Comparison of ENCODE assay signal across 29 cellular contexts in the genomic region with DNA sequence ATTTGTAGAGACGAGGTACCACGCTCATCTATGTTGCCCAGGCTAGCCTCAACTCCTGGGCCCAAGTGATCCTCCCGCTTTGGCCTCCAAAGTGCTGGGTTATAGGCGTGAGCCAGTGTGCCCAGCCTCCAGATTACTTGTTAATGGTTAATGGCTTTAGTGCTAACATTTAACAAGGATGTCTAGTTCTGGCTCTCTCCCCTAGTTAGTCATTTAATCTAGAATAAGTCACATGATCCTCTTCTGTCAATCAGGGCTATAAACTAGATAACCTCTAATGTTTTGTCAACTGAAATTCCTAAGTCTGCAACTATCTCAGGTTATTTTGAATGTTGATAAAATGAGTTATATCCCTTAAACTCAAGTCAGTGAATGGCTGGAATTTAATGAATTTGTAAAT. TPM values are rescaled to one million over a fixed set of nuclear protein-coding genes. Genes with fewer than 3 reads are reported as not detected.
"Had no signal": no experiment of that assay in that cellular context is flagged by ENCODE, and none has a peak within 500 bp of the region (broad histone marks: within the 10 kb centered on the region; RNA-seq: fewer than 3 reads in every experiment).

No MANE protein-coding gene starts in this region.

- DNase-seq: activated B cell treated with CpG ODN at 0.5 μM for 24 hours; activated CD4-positive, alpha-beta T cell treated with anti-CD3 and anti-CD28 coated beads, Interleukin-2, amount 50 U/mL, for 1 hour; activated CD8-positive, alpha-beta memory T cell treated with anti-CD3 and anti-CD28 coated beads, Interleukin-2, amount 10 ng/mL, durations not matched to agents 7 days and 5 days; activated CD8-positive, alpha-beta T cell treated with anti-CD3 and anti-CD28 coated beads for 36 hours; activated naive CD4-positive, alpha-beta T cell; activated T-cell treated with anti-CD3 and anti-CD28 coated beads, Interleukin-2, amount 50 U/mL, for 48 hours; anterior cingulate cortex; dermis blood vessel endothelial cell; effector CD4-positive, alpha-beta T cell; foreskin keratinocyte; heart right ventricle; mammary epithelial cell; naive B cell; nucleus accumbens; pancreas; sigmoid colon; stimulated activated CD4-positive, alpha-beta T cell treated with anti-CD3 and anti-CD28 coated beads, Interleukin-15, amount 100 ng/mL, for 24 hours; stimulated activated CD4-positive, alpha-beta T cell treated with anti-CD3 and anti-CD28 coated beads, Interleukin-2, amount 100 ng/mL, for 24 hours; stimulated activated naive CD4-positive, alpha-beta T cell treated with Interleukin-2 at 50 U/mL for 16 hours; T-helper 1 cell; trophoblast cell had no signal

- H3K27ac Mint-ChIP-seq: activated B cell treated with CpG ODN at 0.5 μM for 24 hours; activated CD8-positive, alpha-beta memory T cell treated with anti-CD3 and anti-CD28 coated beads, Interleukin-2, amount 10 ng/mL, durations not matched to agents 7 days and 5 days; activated CD8-positive, alpha-beta T cell treated with anti-CD3 and anti-CD28 coated beads for 36 hours; T-helper 2 cell treated with Interferon-gamma antibody and Interleukin-4, amounts not matched to agents 5 μg/mL and 100 μg/mL, for 36 hours had no signal

- H3K27ac ChIP-seq: esophagus muscularis mucosa, foreskin keratinocyte, heart right ventricle, pancreas, prostate gland, sigmoid colon, thoracic aorta had no signal

- H3K4me3 ChIP-seq: esophagus muscularis mucosa, heart right ventricle, pancreas, prostate gland, sigmoid colon, smooth muscle cell, thoracic aorta had no signal

- H3K4me3 Mint-ChIP-seq: activated B cell treated with CpG ODN at 0.5 μM for 24 hours; activated CD8-positive, alpha-beta memory T cell treated with anti-CD3 and anti-CD28 coated beads, Interleukin-2, amount 10 ng/mL, durations not matched to agents 7 days and 5 days; activated CD8-positive, alpha-beta T cell treated with anti-CD3 and anti-CD28 coated beads for 36 hours; central memory CD8-positive, alpha-beta T cell; naive B cell; neural crest cell; T-helper 2 cell treated with Interferon-gamma antibody and Interleukin-4, amounts not matched to agents 5 μg/mL and 100 μg/mL, for 36 hours had no signal

- H3K36me3 ChIP-seq: pancreas, prostate gland had no signal

- H3K9me3 ChIP-seq: esophagus muscularis mucosa, heart right ventricle, pancreas, prostate gland, sigmoid colon, thoracic aorta had no signal

- H3K4me1 ChIP-seq: esophagus muscularis mucosa, foreskin keratinocyte, heart right ventricle, prostate gland, sigmoid colon had no signal

- H3K27me3 Mint-ChIP-seq: activated B cell treated with CpG ODN at 0.5 μM for 24 hours; activated CD8-positive, alpha-beta memory T cell treated with anti-CD3 and anti-CD28 coated beads, Interleukin-2, amount 10 ng/mL, durations not matched to agents 7 days and 5 days; activated CD8-positive, alpha-beta T cell treated with anti-CD3 and anti-CD28 coated beads for 36 hours; central memory CD8-positive, alpha-beta T cell; naive B cell had no signal

- H3K4me1 Mint-ChIP-seq: central memory CD8-positive, alpha-beta T cell; neural crest cell had no signal

- H3K36me3 Mint-ChIP-seq: activated naive CD4-positive, alpha-beta T cell treated with anti-CD3 and anti-CD28 coated beads, Interleukin-2, amount 50 U/mL, for 72 hours had no signal

- H3K9me3 Mint-ChIP-seq: activated B cell treated with CpG ODN at 0.5 μM for 24 hours; activated CD8-positive, alpha-beta T cell treated with anti-CD3 and anti-CD28 coated beads for 36 hours; activated naive CD4-positive, alpha-beta T cell treated with anti-CD3 and anti-CD28 coated beads, Interleukin-2, amount 50 U/mL, for 72 hours; central memory CD8-positive, alpha-beta T cell; naive B cell; neural crest cell; T-helper 2 cell treated with Interferon-gamma antibody and Interleukin-4, amounts not matched to agents 5 μg/mL and 100 μg/mL, for 36 hours had no signal

- H3K27me3 ChIP-seq: esophagus muscularis mucosa, foreskin keratinocyte, heart right ventricle, pancreas, sigmoid colon had no signal

- ATAC-seq: activated CD8-positive, alpha-beta memory T cell treated with anti-CD3 and anti-CD28 coated beads, Interleukin-2, amount 10 ng/mL, durations not matched to agents 7 days and 5 days; activated CD8-positive, alpha-beta T cell treated with anti-CD3 and anti-CD28 coated beads for 36 hours; activated naive CD4-positive, alpha-beta T cell treated with anti-CD3 and anti-CD28 coated beads, Interleukin-2, amount 50 U/mL, for 72 hours; foreskin keratinocyte; heart right ventricle; pancreas had no signal

RNA-seq across cellular contexts. Expression of gene DEPDC4, which starts 50.5 kb away (rescaled TPM):
- total RNA-seq: thoracic aorta had no signal
